In genomic region chr11:33476945-33477584, GRCh38 we compare ENCODE assay signal across 21 cellular contexts.
DNase-seq lines count a peak whose midpoint lies in the region; ATAC-seq, FAIRE-seq and TF ChIP-seq lines count a peak whose summit lies in the region.
"Had no signal": no experiment of that assay in that cellular context is flagged by ENCODE, and none has a peak within 500 bp of the region (broad histone marks: within the 10 kb centered on the region; RNA-seq: fewer than 3 reads in every experiment).

No MANE protein-coding gene starts in this region.

- TF ChIP-seq POLR2A in GM12878 (IDR thresholded peaks at IDR 0.05; ENCODE audit: low read depth, low read length), result no peak

- POLR2A ChIA-PET in GM12878 (lab: Charles Lee), result interaction anchor here (1.2 kb wide), 1 partner anchor 88 kb away, joined by 4 read pairs; no protein-coding TSS in a partner anchor

- 40% methylated on average over 6 of the region's 6 CpGs for WGBS in GM12878 (ENCODE audit: insufficient coverage, insufficient replicate concordance, low lambda C conversion rate, missing lambda C conversion rate)

- no peaks in the 10 kb centered on the region for H3K36me3 ChIP-seq in GM12878 (ENCODE audit: control insufficient read depth in 2 of 2, insufficient read depth in 2 of 2, low read length in 1 of 2)
- H3K36me3 ChIP-seq: thoracic aorta had no signal

- peak; percentile 15; the same call in 2 of the 3 replicates for ATAC-seq in GM12878
- ATAC-seq in GM21381 (IDR thresholded peaks at IDR 0.05; ENCODE audit: unreplicated experiment), result no peak
- ATAC-seq: activated CD4-positive, CD25-positive, alpha-beta regulatory T cell treated with anti-CD3 and anti-CD28 coated beads, Interleukin-2, amount 50 U/mL, for 24 hours; psoas muscle had no signal

- H4K20me1 ChIP-seq in GM12878 (ENCODE audit: control insufficient read depth, insufficient read depth), result no peaks in the 10 kb centered on the region

- no peak for TF ChIP-seq RAD21 in GM12878 (IDR thresholded peaks at IDR 0.05; ENCODE audit: insufficient read depth, low read depth, low read length)

- DNase-seq in AG08395 (ENCODE audit: low spot score) (peak; percentile 28), M059J (ENCODE audit: low read depth) (peak; percentile 61), GM12878 (ENCODE audit: low read depth, low spot score) (no peak), kidney glomerular epithelial cell (lab: John Stamatoyannopoulos, UW) (peak; percentile 14), NAMALWA (ENCODE audit: low spot score) (no peak), G401 (ENCODE audit: low spot score) (no peak), superior temporal gyrus (ENCODE audit: extremely low spot score) (no peak)
- DNase-seq: C1 segment of cervical spinal cord; effector memory CD4-positive, alpha-beta T cell; H9; hippocampal formation; Karpas-422; NCI-H1105; NCI-H2107; NCI-H524; psoas muscle; stimulated activated CD8-positive, alpha-beta memory T cell treated with anti-CD3 and anti-CD28 coated beads, Interleukin-4, amount 100 ng/mL, for 48 hours had no signal

- TF ChIP-seq EP300 in GM12878 (IDR thresholded peaks at IDR 0.05; ENCODE audit: borderline replicate concordance in 1 of 2, control insufficient read depth in 1 of 2, low read depth in 2 of 2, low read length in 2 of 2), result no peak

- no peak overlapping the region for H2AFZ ChIP-seq in GM12878 (ENCODE audit: control insufficient read depth, low read depth, low read length)

- H3K4me1 ChIP-seq in GM12878 (ENCODE audit: control insufficient read depth, insufficient read depth, low read length), result peaks cover 3% of the 10 kb centered on the region; the same call in 1 of the 2 replicates
- H3K4me1 ChIP-seq: psoas muscle had no signal

- no TSS peak for BruUV-seq in GM12878 (replicated peaks; lab: Mats Ljungman, UMichigan)

- no peak for FAIRE-seq in GM12878 (lab: Jason Lieb, UNC)
- FAIRE-seq: A549 had no signal

- H3K27me3 ChIP-seq in GM12878 (replicated peaks in 1 of 2; ENCODE audit: control insufficient read depth in 2 of 2, insufficient read depth in 2 of 2, low read length in 1 of 2), result no peaks in the 10 kb centered on the region; a peak in 1 of 4 replicates

- no peak overlapping the region for H3K4me3 ChIP-seq in GM12878
- H3K4me3 ChIP-seq: A549, psoas muscle, thoracic aorta had no signal

- H3K9me3 ChIP-seq in GM12878 (replicated peaks; ENCODE audit: control insufficient read depth, insufficient read depth, low read length), result no peaks in the 10 kb centered on the region
- H3K9me3 ChIP-seq: A549, psoas muscle, thoracic aorta had no signal

- H3K4me2 ChIP-seq in GM12878 (ENCODE audit: control insufficient read depth, insufficient read depth), result no peak overlapping the region
- H3K4me2 ChIP-seq: A549 had no signal

- H3K27ac ChIP-seq in GM12878 (ENCODE audit: control insufficient read depth, insufficient read depth), result no peak overlapping the region
- H3K27ac ChIP-seq: A549, psoas muscle, thoracic aorta had no signal

- in situ Hi-C loops in GM12878 (cut with MboI), result no loop called here
- in situ Hi-C loops in G401 (cut with HindIII; ENCODE audit: low sequenced_read_pairs), result no loop called here

- TF ChIP-seq CTCF in GM12878 (IDR thresholded peaks at IDR 0.05 in 2 of 3, conservative IDR thresholded peaks at IDR 0.05 in 1 of 3; ENCODE audit: control insufficient read depth in 2 of 3, extremely low read depth in 1 of 3, insufficient read depth in 1 of 3, low read depth in 3 of 3, low read length in 3 of 3), result no peak

- SMC1A ChIA-PET in GM12878 (lab: Charles Lee; ENCODE audit: uncharacterized antibody, unreplicated experiment), result interaction anchor here (0.7 kb wide), 1 partner anchor 107 kb away, joined by 3 read pairs; no protein-coding TSS in a partner anchor

- no peak overlapping the region for H3K9ac ChIP-seq in GM12878 (ENCODE audit: control insufficient read depth, insufficient read depth, low read length)

- intact Hi-C loops in GM12878 (cut with micrococcal nuclease; ENCODE audit: unreplicated experiment), result loop anchor here (10.0 kb wide), 1 partner anchor 112 kb away; no protein-coding TSS in a partner anchor

- H3K79me2 ChIP-seq in GM12878 (ENCODE audit: control insufficient read depth, insufficient read depth, low read length), result no peaks in the 10 kb centered on the region

- RAD21 ChIA-PET in GM12878 (lab: Charles Lee; ENCODE audit: unreplicated experiment), result no interaction called here

- CTCF ChIA-PET in GM12878 (lab: Yijun Ruan, JAX), result no interaction called here

TF ChIP-seq in GM12878, 131 proteins besides CTCF, POLR2A, EP300 and RAD21 (continues in another document):
- TF ChIP-seq SUZ12 (IDR thresholded peaks at IDR 0.05; ENCODE audit: unreplicated experiment), result no peak
- no peak for TF ChIP-seq MTA2 (IDR thresholded peaks at IDR 0.05; ENCODE audit: low read depth)
- no peak for TF ChIP-seq BCLAF1 (IDR thresholded peaks at IDR 0.05)
- no peak for TF ChIP-seq CBX5 (IDR thresholded peaks at IDR 0.05; ENCODE audit: low read depth)
- no peak for TF ChIP-seq PML (IDR thresholded peaks at IDR 0.05; ENCODE audit: low read length)
- no peak for TF ChIP-seq PRDM15 (CRISPR knock-in tag; IDR thresholded peaks at IDR 0.05)
- no peak for TF ChIP-seq CHD4 (IDR thresholded peaks at IDR 0.05)
- TF ChIP-seq RELA (IDR thresholded peaks at IDR 0.05; ENCODE audit: borderline replicate concordance, partially characterized antibody), result no peak
- TF ChIP-seq CREM (IDR thresholded peaks at IDR 0.05; ENCODE audit: low read depth), result no peak
- TF ChIP-seq HDGF (IDR thresholded peaks at IDR 0.05), result no peak
- no peak for TF ChIP-seq EZH2 (IDR thresholded peaks at IDR 0.05; ENCODE audit: borderline replicate concordance, control insufficient read depth, low read depth, low read length)
- TF ChIP-seq TCF12 (IDR thresholded peaks at IDR 0.05; ENCODE audit: low read depth, low read length), result no peak
- TF ChIP-seq ETV6 (conservative IDR thresholded peaks at IDR 0.05 in 1 of 2, IDR thresholded peaks at IDR 0.05 in 1 of 2; ENCODE audit: borderline replicate concordance in 1 of 2, low read depth in 1 of 2), result no peak
- no peak for TF ChIP-seq FOXK2 (IDR thresholded peaks at IDR 0.05)
- no peak for TF ChIP-seq PKNOX1 (IDR thresholded peaks at IDR 0.05)
- no peak for TF ChIP-seq MTA3 (IDR thresholded peaks at IDR 0.05; ENCODE audit: borderline replicate concordance, low read length)
- no peak for TF ChIP-seq IKZF1 (conservative IDR thresholded peaks at IDR 0.05)
- no peak for TF ChIP-seq FOS (IDR thresholded peaks at IDR 0.05; ENCODE audit: borderline replicate concordance, extremely low read depth, insufficient read length)

Comparison
In these comparisons a context has a peak if more than half of its experiments do, and no peak if none do; other contexts are left out.
1. DNase-seq: peak in AG08395 (single experiment), M059J (single experiment) and kidney glomerular epithelial cell (single experiment); none in GM12878 (single experiment), NAMALWA (single experiment), G401 (single experiment) and superior temporal gyrus (single experiment).